Comparison of ENCODE assay signal across 26 cellular contexts in the genomic region with DNA sequence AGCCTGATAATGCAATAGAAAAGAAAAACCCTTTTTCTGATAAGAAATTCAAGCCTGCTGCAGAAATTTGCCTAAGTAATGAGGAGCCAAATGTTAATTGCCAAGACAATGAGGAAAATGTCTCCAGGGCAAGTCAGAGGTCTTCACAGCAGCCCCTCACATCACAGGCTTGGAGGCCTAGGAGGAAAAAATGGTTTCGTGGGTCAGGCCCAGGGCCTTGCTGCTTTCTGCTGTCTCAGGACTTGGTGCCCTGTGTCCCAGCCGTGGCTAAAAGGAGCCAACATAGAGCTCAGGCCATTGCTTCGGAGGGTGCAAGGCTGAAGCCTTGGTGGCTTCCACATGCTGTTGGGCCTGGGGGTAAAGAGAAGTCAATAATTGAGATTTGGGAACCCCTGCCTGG.
"Had no signal": no experiment of that assay in that cellular context is flagged by ENCODE, and none has a peak within 500 bp of the region (broad histone marks: within the 10 kb centered on the region; RNA-seq: fewer than 3 reads in every experiment).

No MANE protein-coding gene starts in this region.

- H3K27me3 Mint-ChIP-seq: natural killer cell treated with Interleukin-12 subunit alpha and Interleukin-12 subunit beta and Interleukin-15 and Interleukin-18, amount 100 ng/mL, for 72 hours; progenitor cell of endocrine pancreas; stimulated activated memory B cell treated with anti-CD40 and anti-IgM and Interleukin-4, amounts not matched to agents 10 μg/mL and 1 μg/mL and 100 μg/mL, for 72 hours had no signal

- H3K4me3 Mint-ChIP-seq: mesothelial cell of epicardium; naive thymus-derived CD4-positive, alpha-beta T cell; stimulated activated memory B cell treated with anti-CD40 and anti-IgM and Interleukin-4, amounts not matched to agents 10 μg/mL and 1 μg/mL and 100 μg/mL, for 72 hours had no signal

- H3K27ac ChIP-seq: hepatocyte, left ventricle myocardium inferior, ovary, right atrium auricular region, skin epidermis, stomach, testis, thyroid gland, transverse colon, upper lobe of left lung, vagina had no signal

- ATAC-seq: naive thymus-derived CD4-positive, alpha-beta T cell; natural killer cell treated with Interleukin-12 subunit alpha and Interleukin-12 subunit beta and Interleukin-15 and Interleukin-18, amount 100 ng/mL, for 72 hours; sciatic nerve; stimulated activated memory B cell treated with anti-CD40 and anti-IgM and Interleukin-4, amounts not matched to agents 10 μg/mL and 1 μg/mL and 100 μg/mL, for 72 hours; stimulated activated naive CD8-positive, alpha-beta T cell treated with anti-CD3 and anti-CD28 coated beads, Interleukin-15, Interleukin-2, amounts not matched to agents 100 U/mL and 50 U/mL, for 24 hours had no signal

- H3K36me3 ChIP-seq: ovary, right atrium auricular region, stomach, thyroid gland, transverse colon, upper lobe of left lung, vagina had no signal

- H3K4me2 ChIP-seq: hepatocyte had no signal

- H3K4me1 ChIP-seq: testis, thyroid gland had no signal

- H3K27me3 ChIP-seq: hepatocyte, ovary, right atrium auricular region, stomach, testis, thyroid gland, transverse colon, upper lobe of left lung, vagina had no signal

- H3K4me1 Mint-ChIP-seq: naive thymus-derived CD4-positive, alpha-beta T cell had no signal

- H3K27ac Mint-ChIP-seq: mesothelial cell of epicardium; naive thymus-derived CD4-positive, alpha-beta T cell; natural killer cell treated with Interleukin-12 subunit alpha and Interleukin-12 subunit beta and Interleukin-15 and Interleukin-18, amount 100 ng/mL, for 72 hours; progenitor cell of endocrine pancreas; stimulated activated memory B cell treated with anti-CD40 and anti-IgM and Interleukin-4, amounts not matched to agents 10 μg/mL and 1 μg/mL and 100 μg/mL, for 72 hours had no signal

- H3K9me3 ChIP-seq: ovary, testis, thyroid gland, vagina had no signal

- H2AFZ ChIP-seq: hepatocyte had no signal

- H3K4me3 ChIP-seq: hepatocyte, left ventricle myocardium inferior, lung, ovary, right atrium auricular region, skin epidermis, stomach, testis, thyroid gland, transverse colon, upper lobe of left lung, vagina had no signal

- DNase-seq: islet precursor cell; left ventricle myocardium inferior; mesendoderm; naive thymus-derived CD4-positive, alpha-beta T cell; ovary; stimulated activated CD4-positive, alpha-beta T cell treated with anti-CD3 and anti-CD28 coated beads, Interleukin-12 subunit alpha, Interleukin-12 subunit beta, amount 100 ng/mL, for 4 hours; stimulated activated CD4-positive, alpha-beta T cell treated with anti-CD3 and anti-CD28 coated beads, Interleukin-15, amount 100 ng/mL, for 24 hours; stimulated activated CD4-positive, alpha-beta T cell treated with anti-CD3 and anti-CD28 coated beads, Interleukin-2, amount 100 ng/mL, for 24 hours; stimulated activated CD4-positive, alpha-beta T cell treated with anti-CD3 and anti-CD28 coated beads, Interleukin-4, amount 100 ng/mL, for 24 hours; stimulated activated CD8-positive, alpha-beta memory T cell treated with anti-CD3 and anti-CD28 coated beads, Interleukin-4, amount 100 ng/mL, for 48 hours; stimulated activated naive CD8-positive, alpha-beta T cell treated with anti-CD3 and anti-CD28 coated beads, Interleukin-15, Interleukin-2, amounts not matched to agents 100 U/mL and 50 U/mL, for 24 hours; stomach; testis; thyroid gland; transverse colon; upper lobe of left lung had no signal
